ENCODE assay signal across 8 cellular contexts in genomic region chr7:25389489-25390106, GRCh38.
DNase-seq lines count a peak whose midpoint lies in the region; ATAC-seq and TF ChIP-seq lines count a peak whose summit lies in the region.

No MANE protein-coding gene starts in this region.

- DNase-seq in NCI-H2196 (lab: John Stamatoyannopoulos, UW; ENCODE audit: unreplicated experiment) (peak; percentile 15), NCI-H2196 treated with DMSO at 0.1 percent for 48 hours (lab: John Stamatoyannopoulos, UW; ENCODE audit: unreplicated experiment) (no peak), LNCaP clone FGC (ENCODE audit: low read depth) (peak; percentile 54), SHP77 (lab: John Stamatoyannopoulos, UW) (peak; percentile 74), fibroblast of the conjunctiva (ENCODE audit: low read depth) (peak; percentile 47), prostate gland (ENCODE audit: low spot score) (no peak)
- no peak for DNase-seq in activated CD8-positive, alpha-beta memory T cell treated with anti-CD3 and anti-CD28 coated beads for 24 hours

- intact Hi-C loops in prostate gland (cut with DNase I): loop anchor here (2.0 kb wide), 3 partner anchors 131 to 461 kb away; no protein-coding TSS in a partner anchor

- no peaks in the 10 kb centered on the region for H3K36me3 ChIP-seq in prostate gland

- peaks cover 4% of the 10 kb centered on the region for H3K4me1 ChIP-seq in prostate gland (replicated peaks)

- 11% methylated on average over 8 of the region's 8 CpGs for WGBS in prostate gland

- ATAC-seq in HG02938 (IDR thresholded peaks at IDR 0.05; ENCODE audit: unreplicated experiment): no peak

- H3K4me3 ChIP-seq in LNCaP clone FGC (ENCODE audit: low read depth, low read length): no peak overlapping the region
- H3K4me3 ChIP-seq in prostate gland: no peak overlapping the region

- TF ChIP-seq CTCF in LNCaP clone FGC (IDR thresholded peaks at IDR 0.05; ENCODE audit: control insufficient read depth, extremely low read depth, insufficient read depth) (peak; percentile 58), prostate gland (IDR thresholded peaks at IDR 0.05) (peak; percentile 60 to 86 (median 68))

- TF ChIP-seq POLR2A in prostate gland (IDR thresholded peaks at IDR 0.05): no peak

- no peaks in the 10 kb centered on the region for H3K27me3 ChIP-seq in prostate gland (replicated peaks; ENCODE audit: insufficient read depth)

- H3K9me3 ChIP-seq in prostate gland: no peaks in the 10 kb centered on the region

- no peak overlapping the region for H3K27ac ChIP-seq in prostate gland

Comparison
In these comparisons a context has a peak if more than half of its experiments do, and no peak if none do; other contexts are left out.
1. DNase-seq: peak in NCI-H2196 (single experiment), LNCaP clone FGC (single experiment), SHP77 (2 of 2) and fibroblast of the conjunctiva (single experiment); none in NCI-H2196 treated with DMSO at 0.1 percent for 48 hours (single experiment), prostate gland (single experiment) and activated CD8-positive, alpha-beta memory T cell treated with anti-CD3 and anti-CD28 coated beads for 24 hours (single experiment).